ENCODE assay signal across 19 cellular contexts in genomic region chr6:149212202-149212601, GRCh38.
A peak's percentile ranks its signal among the peaks of the same experiment; 100 is the strongest.
DNase-seq lines count a peak whose midpoint lies in the region; ATAC-seq and TF ChIP-seq lines count a peak whose summit lies in the region.
"Had no signal": no experiment of that assay in that cellular context is flagged by ENCODE, and none has a peak within 500 bp of the region (broad histone marks: within the 10 kb centered on the region; RNA-seq: fewer than 3 reads in every experiment).

No MANE protein-coding gene starts in this region.

- 52% methylated on average over 6 of the region's 6 CpGs for WGBS in right cardiac atrium

- H3K36me3 Mint-ChIP-seq in activated CD8-positive, alpha-beta memory T cell treated with anti-CD3 and anti-CD28 coated beads, Interleukin-2, amount 10 ng/mL, durations not matched to agents 7 days and 5 days, result peaks cover 27% of the 10 kb centered on the region
- H3K36me3 Mint-ChIP-seq in activated T-helper 17 cell treated with anti-CD3 and anti-CD28 coated beads, Interleukin-2, amount 50 U/mL, for 72 hours (ENCODE audit: low read depth), result peaks cover 14% of the 10 kb centered on the region
- no peaks in the 10 kb centered on the region for H3K36me3 Mint-ChIP-seq in stimulated activated naive CD8-positive, alpha-beta T cell treated with anti-CD3 and anti-CD28 coated beads, Interleukin-15, Interleukin-2, amounts not matched to agents 100 ng/mL and 50 ng/mL, for 24 hours (ENCODE audit: low read depth)

- no peaks in the 10 kb centered on the region for H3K9me3 ChIP-seq in right cardiac atrium (ENCODE audit: control insufficient read depth, low read length)
- H3K9me3 ChIP-seq: colonic mucosa, lower lobe of right lung, uterus had no signal

- no peak overlapping the region for H3K27ac ChIP-seq in right cardiac atrium (ENCODE audit: low read length)
- H3K27ac ChIP-seq: colonic mucosa, epithelial cell of prostate, lower lobe of right lung, RWPE1 had no signal

- H3K27me3 Mint-ChIP-seq in activated CD8-positive, alpha-beta memory T cell treated with anti-CD3 and anti-CD28 coated beads, Interleukin-2, amount 10 ng/mL, durations not matched to agents 7 days and 5 days, result no peaks in the 10 kb centered on the region
- H3K27me3 Mint-ChIP-seq in activated T-helper 17 cell treated with anti-CD3 and anti-CD28 coated beads, Interleukin-2, amount 50 U/mL, for 72 hours, result no peaks in the 10 kb centered on the region
- H3K27me3 Mint-ChIP-seq in stimulated activated naive CD8-positive, alpha-beta T cell treated with anti-CD3 and anti-CD28 coated beads, Interleukin-15, Interleukin-2, amounts not matched to agents 100 ng/mL and 50 ng/mL, for 24 hours, result no peaks in the 10 kb centered on the region
- H3K27me3 Mint-ChIP-seq: naive thymus-derived CD4-positive, alpha-beta T cell; T-cell had no signal

- TF ChIP-seq CTCF in fibroblast of mammary gland (conservative IDR thresholded peaks at IDR 0.05; ENCODE audit: control insufficient read depth, insufficient read depth, low read depth, low read length), result no peak

- no peak overlapping the region for H3K4me3 ChIP-seq in fibroblast of mammary gland (ENCODE audit: control insufficient read depth, low read depth, low read length)
- H3K4me3 ChIP-seq in right cardiac atrium (ENCODE audit: low read length), result no peak overlapping the region
- H3K4me3 ChIP-seq: colonic mucosa, lower lobe of right lung, uterus had no signal

- CTCF ChIA-PET in activated CD8-positive, alpha-beta memory T cell treated with anti-CD3 and anti-CD28 coated beads, Interleukin-2, amount 10 ng/mL, durations not matched to agents 7 days and 5 days (lab: Charles Lee), result interaction anchor here (0.9 to 5.1 kb wide), 10 partner anchors 11 to 652 kb away, joined by 3 to 15 read pairs (median 3); no protein-coding TSS in a partner anchor

- peak; percentile 20 for ATAC-seq in activated CD8-positive, alpha-beta memory T cell treated with anti-CD3 and anti-CD28 coated beads, Interleukin-2, amount 10 ng/mL, durations not matched to agents 7 days and 5 days
- ATAC-seq in activated T-helper 17 cell treated with anti-CD3 and anti-CD28 coated beads, Interleukin-2, amount 50 U/mL, for 72 hours (replicated peaks), result peak; percentile 51
- no peak for ATAC-seq in right cardiac atrium
- ATAC-seq in GM21786 (IDR thresholded peaks at IDR 0.05; ENCODE audit: unreplicated experiment), result no peak
- ATAC-seq: naive thymus-derived CD4-positive, alpha-beta T cell; T-cell had no signal

- intact Hi-C loops in right cardiac atrium (cut with DNase I), result no loop called here

- no peak overlapping the region for H3K4me3 Mint-ChIP-seq in activated CD8-positive, alpha-beta memory T cell treated with anti-CD3 and anti-CD28 coated beads, Interleukin-2, amount 10 ng/mL, durations not matched to agents 7 days and 5 days
- H3K4me3 Mint-ChIP-seq in activated T-helper 17 cell treated with anti-CD3 and anti-CD28 coated beads, Interleukin-2, amount 50 U/mL, for 72 hours, result no peak overlapping the region
- H3K4me3 Mint-ChIP-seq in stimulated activated naive CD8-positive, alpha-beta T cell treated with anti-CD3 and anti-CD28 coated beads, Interleukin-15, Interleukin-2, amounts not matched to agents 100 ng/mL and 50 ng/mL, for 24 hours, result peak overlapping the region; percentile 60
- H3K4me3 Mint-ChIP-seq: T-cell had no signal

- peaks cover 2% of the 10 kb centered on the region for H3K4me1 ChIP-seq in right cardiac atrium (ENCODE audit: control insufficient read depth, insufficient read depth, low read length)
- H3K4me1 ChIP-seq: colonic mucosa had no signal

- no peak for DNase-seq in activated CD8-positive, alpha-beta memory T cell treated with anti-CD3 and anti-CD28 coated beads, Interleukin-2, amount 10 ng/mL, durations not matched to agents 7 days and 5 days
- no peak for DNase-seq in activated CD8-positive, alpha-beta memory T cell treated with anti-CD3 and anti-CD28 coated beads for 24 hours
- DNase-seq in fibroblast of mammary gland (ENCODE audit: low read depth) (peak; percentile 38), right cardiac atrium (no peak), NCI-H2171 treated with DMSO at 0.1 percent for 48 hours (lab: John Stamatoyannopoulos, UW) (no peak)
- DNase-seq: colonic mucosa, COR-L47, lower lobe of right lung, NCI-H2081, NCI-H69, T-cell, uterus had no signal

- H3K9me3 Mint-ChIP-seq in activated CD8-positive, alpha-beta memory T cell treated with anti-CD3 and anti-CD28 coated beads, Interleukin-2, amount 10 ng/mL, durations not matched to agents 7 days and 5 days (ENCODE audit: low read depth), result peaks cover 5% of the 10 kb centered on the region
- H3K9me3 Mint-ChIP-seq in activated T-helper 17 cell treated with anti-CD3 and anti-CD28 coated beads, Interleukin-2, amount 50 U/mL, for 72 hours, result no peaks in the 10 kb centered on the region
- H3K9me3 Mint-ChIP-seq in stimulated activated naive CD8-positive, alpha-beta T cell treated with anti-CD3 and anti-CD28 coated beads, Interleukin-15, Interleukin-2, amounts not matched to agents 100 ng/mL and 50 ng/mL, for 24 hours, result no peaks in the 10 kb centered on the region
- H3K9me3 Mint-ChIP-seq: naive thymus-derived CD4-positive, alpha-beta T cell; T-cell had no signal

- no peaks in the 10 kb centered on the region for H3K27me3 ChIP-seq in right cardiac atrium (ENCODE audit: control insufficient read depth, insufficient read depth)
- H3K27me3 ChIP-seq: colonic mucosa, uterus had no signal

- H3K4me1 Mint-ChIP-seq in activated CD8-positive, alpha-beta memory T cell treated with anti-CD3 and anti-CD28 coated beads, Interleukin-2, amount 10 ng/mL, durations not matched to agents 7 days and 5 days, result peaks cover 19% of the 10 kb centered on the region
- H3K4me1 Mint-ChIP-seq in activated T-helper 17 cell treated with anti-CD3 and anti-CD28 coated beads, Interleukin-2, amount 50 U/mL, for 72 hours, result peaks cover 25% of the 10 kb centered on the region
- H3K4me1 Mint-ChIP-seq in stimulated activated naive CD8-positive, alpha-beta T cell treated with anti-CD3 and anti-CD28 coated beads, Interleukin-15, Interleukin-2, amounts not matched to agents 100 ng/mL and 50 ng/mL, for 24 hours (ENCODE audit: low read depth), result peaks cover 16% of the 10 kb centered on the region

- no peak overlapping the region for H3K27ac Mint-ChIP-seq in activated CD8-positive, alpha-beta memory T cell treated with anti-CD3 and anti-CD28 coated beads, Interleukin-2, amount 10 ng/mL, durations not matched to agents 7 days and 5 days
- no peak overlapping the region for H3K27ac Mint-ChIP-seq in activated T-helper 17 cell treated with anti-CD3 and anti-CD28 coated beads, Interleukin-2, amount 50 U/mL, for 72 hours
- no peak overlapping the region for H3K27ac Mint-ChIP-seq in stimulated activated naive CD8-positive, alpha-beta T cell treated with anti-CD3 and anti-CD28 coated beads, Interleukin-15, Interleukin-2, amounts not matched to agents 100 ng/mL and 50 ng/mL, for 24 hours
- H3K27ac Mint-ChIP-seq: naive thymus-derived CD4-positive, alpha-beta T cell; progenitor cell of endocrine pancreas had no signal

Comparison
In these comparisons a context has a peak if more than half of its experiments do, and no peak if none do; other contexts are left out.
1. ATAC-seq: peak in activated CD8-positive, alpha-beta memory T cell treated with anti-CD3 and anti-CD28 coated beads, Interleukin-2, amount 10 ng/mL, durations not matched to agents 7 days and 5 days (single experiment) and activated T-helper 17 cell treated with anti-CD3 and anti-CD28 coated beads, Interleukin-2, amount 50 U/mL, for 72 hours (single experiment); none in right cardiac atrium (0 of 2) and GM21786 (single experiment).